ENCODE assay signal across 1 cellular context in the genomic region with DNA sequence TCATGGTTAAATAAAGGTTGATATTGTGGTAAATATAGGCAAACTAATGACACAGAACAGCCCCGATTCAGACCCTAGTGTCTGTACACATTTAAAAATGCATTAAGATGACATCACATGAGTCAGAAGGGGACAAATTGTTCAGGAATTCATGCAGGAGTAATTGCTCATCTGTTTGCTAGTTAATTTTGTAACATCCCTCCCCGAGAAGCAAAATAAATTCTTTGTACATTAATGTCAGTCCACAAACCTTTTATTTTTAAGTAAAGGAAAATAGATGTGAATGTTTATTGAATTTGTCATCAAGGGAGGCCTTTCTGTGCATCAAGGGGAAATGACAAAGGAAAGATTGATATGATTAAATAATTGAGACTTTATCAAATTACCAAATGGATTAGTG.
TF ChIP-seq lines count a peak whose summit lies in the region.

No MANE protein-coding gene starts in this region.

TF ChIP-seq in GM23338, 12 proteins besides CTCF, POLR2A, EP300 and RAD21 (continued from another document):
- TF ChIP-seq, protein P1, sequence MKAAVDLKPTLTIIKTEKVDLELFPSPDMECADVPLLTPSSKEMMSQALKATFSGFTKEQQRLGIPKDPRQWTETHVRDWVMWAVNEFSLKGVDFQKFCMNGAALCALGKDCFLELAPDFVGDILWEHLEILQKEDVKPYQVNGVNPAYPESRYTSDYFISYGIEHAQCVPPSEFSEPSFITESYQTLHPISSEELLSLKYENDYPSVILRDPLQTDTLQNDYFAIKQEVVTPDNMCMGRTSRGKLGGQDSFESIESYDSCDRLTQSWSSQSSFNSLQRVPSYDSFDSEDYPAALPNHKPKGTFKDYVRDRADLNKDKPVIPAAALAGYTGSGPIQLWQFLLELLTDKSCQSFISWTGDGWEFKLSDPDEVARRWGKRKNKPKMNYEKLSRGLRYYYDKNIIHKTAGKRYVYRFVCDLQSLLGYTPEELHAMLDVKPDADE (IDR thresholded peaks at IDR 0.05), result no peak
- TF ChIP-seq ZNF331 (CRISPR knock-in tag; IDR thresholded peaks at IDR 0.05; ENCODE audit: low read depth), result no peak
- no peak for TF ChIP-seq NANOG (IDR thresholded peaks at IDR 0.05; ENCODE audit: borderline replicate concordance)
